In genomic region chr2:235479604-235480003, GRCh38 we compare ENCODE assay signal across 31 cellular contexts.
"Had no signal": no experiment of that assay in that cellular context is flagged by ENCODE, and none has a peak within 500 bp of the region (broad histone marks: within the 10 kb centered on the region; RNA-seq: fewer than 3 reads in every experiment).

No MANE protein-coding gene starts in this region.

- DNase-seq: activated B cell treated with CpG ODN at 0.5 μM for 24 hours; activated CD4-positive, alpha-beta memory T cell treated with anti-CD3 and anti-CD28 coated beads, Interleukin-2, amount 10 ng/mL, durations not matched to agents 7 days and 5 days; activated CD4-positive, alpha-beta T cell treated with anti-CD3 and anti-CD28 coated beads for 1 hour; activated CD4-positive, alpha-beta T cell treated with anti-CD3 and anti-CD28 coated beads for 36 hours; activated CD4-positive, alpha-beta T cell treated with anti-CD3 and anti-CD28 coated beads for 48 hours; activated CD4-positive, alpha-beta T cell treated with anti-CD3 and anti-CD28 coated beads, Interleukin-2, amount 10 ng/mL, durations not matched to agents 7 days and 5 days; activated CD4-positive, alpha-beta T cell treated with anti-CD3 and anti-CD28 coated beads, Interleukin-2, amount 50 U/mL, for 48 hours; activated CD8-positive, alpha-beta memory T cell treated with anti-CD3 and anti-CD28 coated beads for 24 hours; activated CD8-positive, alpha-beta memory T cell treated with anti-CD3 and anti-CD28 coated beads, Interleukin-2, amount 10 ng/mL, durations not matched to agents 7 days and 5 days; activated CD8-positive, alpha-beta memory T cell treated with anti-CD3 and anti-CD28 coated beads, Interleukin-2, amount 50 U/mL, for 48 hours; activated CD8-positive, alpha-beta T cell treated with anti-CD3 and anti-CD28 coated beads, Interleukin-2, amount 10 ng/mL, durations not matched to agents 7 days and 5 days; activated effector memory CD4-positive, alpha-beta T cell treated with Interleukin-2 at 50 U/mL for 16 hours; activated gamma-delta T cell; activated naive CD4-positive, alpha-beta T cell treated with anti-CD3 and anti-CD28 coated beads, Interleukin-2, amount 10 ng/mL, durations not matched to agents 7 days and 5 days; activated naive CD4-positive, alpha-beta T cell treated with Interleukin-2 at 50 U/mL for 16 hours; activated naive CD8-positive, alpha-beta T cell treated with anti-CD3 and anti-CD28 coated beads, Interleukin-2, amount 10 ng/mL, durations not matched to agents 7 days and 5 days; activated naive CD8-positive, alpha-beta T cell treated with anti-CD3 and anti-CD28 coated beads, Interleukin-2, amount 50 U/mL, for 24 hours; activated T-cell treated with anti-CD3 and anti-CD28 coated beads, Interleukin-2, amount 50 U/mL, for 24 hours; activated T-cell treated with anti-CD3 and anti-CD28 coated beads, Interleukin-2, amount 50 U/mL, for 48 hours; amygdala; anterior cingulate cortex; central memory CD4-positive, alpha-beta T cell; T-cell; T-helper 17 cell; T-helper 9 cell had no signal

- H3K9me3 ChIP-seq: ascending aorta had no signal

- H3K4me1 Mint-ChIP-seq: activated B cell treated with CpG ODN at 0.5 μM for 24 hours; activated CD4-positive, alpha-beta memory T cell treated with anti-CD3 and anti-CD28 coated beads, Interleukin-2, amount 10 ng/mL, durations not matched to agents 7 days and 5 days; activated CD4-positive, alpha-beta T cell treated with anti-CD3 and anti-CD28 coated beads for 36 hours; activated naive CD4-positive, alpha-beta T cell treated with anti-CD3 and anti-CD28 coated beads, Interleukin-2, amount 10 ng/mL, durations not matched to agents 7 days and 5 days; activated naive CD4-positive, alpha-beta T cell treated with anti-CD3 and anti-CD28 coated beads, Interleukin-2, amount 50 U/mL, for 24 hours; activated naive CD8-positive, alpha-beta T cell treated with anti-CD3 and anti-CD28 coated beads, Interleukin-2, amount 50 U/mL, for 24 hours; brain; T-cell; T-helper 17 cell had no signal

- H3K36me3 ChIP-seq: ascending aorta had no signal

- H3K4me3 Mint-ChIP-seq: activated B cell treated with CpG ODN at 0.5 μM for 24 hours; activated CD4-positive, alpha-beta memory T cell treated with anti-CD3 and anti-CD28 coated beads, Interleukin-2, amount 10 ng/mL, durations not matched to agents 7 days and 5 days; activated CD4-positive, alpha-beta T cell treated with anti-CD3 and anti-CD28 coated beads for 36 hours; activated CD4-positive, alpha-beta T cell treated with anti-CD3 and anti-CD28 coated beads, Interleukin-2, amount 10 ng/mL, durations not matched to agents 7 days and 5 days; activated CD8-positive, alpha-beta memory T cell treated with anti-CD3 and anti-CD28 coated beads, Interleukin-2, amount 10 ng/mL, durations not matched to agents 7 days and 5 days; activated CD8-positive, alpha-beta T cell treated with anti-CD3 and anti-CD28 coated beads, Interleukin-2, amount 10 ng/mL, durations not matched to agents 7 days and 5 days; activated naive CD4-positive, alpha-beta T cell treated with anti-CD3 and anti-CD28 coated beads, Interleukin-2, amount 10 ng/mL, durations not matched to agents 7 days and 5 days; activated naive CD4-positive, alpha-beta T cell treated with anti-CD3 and anti-CD28 coated beads, Interleukin-2, amount 50 U/mL, for 24 hours; activated naive CD8-positive, alpha-beta T cell; activated naive CD8-positive, alpha-beta T cell treated with anti-CD3 and anti-CD28 coated beads, Interleukin-2, amount 10 ng/mL, durations not matched to agents 7 days and 5 days; activated naive CD8-positive, alpha-beta T cell treated with anti-CD3 and anti-CD28 coated beads, Interleukin-2, amount 50 U/mL, for 24 hours; activated T-cell treated with anti-CD3 and anti-CD28 coated beads, Interleukin-2, amount 50 U/mL, for 24 hours; brain; T-cell; T-helper 17 cell had no signal

- H3K27me3 ChIP-seq: ascending aorta had no signal

- H3K27ac Mint-ChIP-seq: activated B cell treated with CpG ODN at 0.5 μM for 24 hours; activated CD4-positive, alpha-beta memory T cell treated with anti-CD3 and anti-CD28 coated beads, Interleukin-2, amount 10 ng/mL, durations not matched to agents 7 days and 5 days; activated CD4-positive, alpha-beta T cell treated with anti-CD3 and anti-CD28 coated beads for 36 hours; activated CD4-positive, alpha-beta T cell treated with anti-CD3 and anti-CD28 coated beads, Interleukin-2, amount 10 ng/mL, durations not matched to agents 7 days and 5 days; activated CD8-positive, alpha-beta memory T cell treated with anti-CD3 and anti-CD28 coated beads, Interleukin-2, amount 10 ng/mL, durations not matched to agents 7 days and 5 days; activated CD8-positive, alpha-beta T cell treated with anti-CD3 and anti-CD28 coated beads, Interleukin-2, amount 10 ng/mL, durations not matched to agents 7 days and 5 days; activated naive CD4-positive, alpha-beta T cell treated with anti-CD3 and anti-CD28 coated beads, Interleukin-2, amount 10 ng/mL, durations not matched to agents 7 days and 5 days; activated naive CD4-positive, alpha-beta T cell treated with anti-CD3 and anti-CD28 coated beads, Interleukin-2, amount 50 U/mL, for 24 hours; activated naive CD8-positive, alpha-beta T cell; activated naive CD8-positive, alpha-beta T cell treated with anti-CD3 and anti-CD28 coated beads, Interleukin-2, amount 10 ng/mL, durations not matched to agents 7 days and 5 days; activated naive CD8-positive, alpha-beta T cell treated with anti-CD3 and anti-CD28 coated beads, Interleukin-2, amount 50 U/mL, for 24 hours; activated T-cell treated with anti-CD3 and anti-CD28 coated beads, Interleukin-2, amount 50 U/mL, for 24 hours; activated T-helper 2 cell treated with anti-CD3 and anti-CD28 coated beads, Interferon-gamma antibody, Interleukin-2, Interleukin-4, amounts not matched to agents 10 μg/mL and 5 μg/mL and 100 μg/mL, durations not matched to agents 14 hours and 24 hours and 36 hours; T-cell; T-helper 17 cell had no signal

- H3K36me3 Mint-ChIP-seq: activated naive CD4-positive, alpha-beta T cell treated with anti-CD3 and anti-CD28 coated beads, Interleukin-2, amount 10 ng/mL, durations not matched to agents 7 days and 5 days; activated naive CD4-positive, alpha-beta T cell treated with anti-CD3 and anti-CD28 coated beads, Interleukin-2, amount 50 U/mL, for 24 hours; activated naive CD8-positive, alpha-beta T cell; activated naive CD8-positive, alpha-beta T cell treated with anti-CD3 and anti-CD28 coated beads, Interleukin-2, amount 10 ng/mL, durations not matched to agents 7 days and 5 days; brain; T-cell had no signal

- H3K4me3 ChIP-seq: ascending aorta had no signal

- ATAC-seq: activated CD4-positive, alpha-beta T cell treated with anti-CD3 and anti-CD28 coated beads for 36 hours; activated CD8-positive, alpha-beta memory T cell treated with anti-CD3 and anti-CD28 coated beads, Interleukin-2, amount 10 ng/mL, durations not matched to agents 7 days and 5 days; activated CD8-positive, alpha-beta T cell treated with anti-CD3 and anti-CD28 coated beads, Interleukin-2, amount 10 ng/mL, durations not matched to agents 7 days and 5 days; activated naive CD8-positive, alpha-beta T cell treated with anti-CD3 and anti-CD28 coated beads, Interleukin-2, amount 50 U/mL, for 24 hours; T-cell; T-helper 17 cell had no signal

- H3K27ac ChIP-seq: ascending aorta, VCaP had no signal

- H3K9me3 Mint-ChIP-seq: activated CD4-positive, alpha-beta memory T cell treated with anti-CD3 and anti-CD28 coated beads, Interleukin-2, amount 10 ng/mL, durations not matched to agents 7 days and 5 days; activated CD4-positive, alpha-beta T cell treated with anti-CD3 and anti-CD28 coated beads, Interleukin-2, amount 10 ng/mL, durations not matched to agents 7 days and 5 days had no signal

- H3K27me3 Mint-ChIP-seq: activated CD4-positive, alpha-beta T cell treated with anti-CD3 and anti-CD28 coated beads, Interleukin-2, amount 10 ng/mL, durations not matched to agents 7 days and 5 days; activated CD8-positive, alpha-beta memory T cell treated with anti-CD3 and anti-CD28 coated beads, Interleukin-2, amount 10 ng/mL, durations not matched to agents 7 days and 5 days had no signal

- H3K4me1 ChIP-seq: ascending aorta had no signal
